8 cellular contexts compared by ENCODE assay signal in the genomic region with DNA sequence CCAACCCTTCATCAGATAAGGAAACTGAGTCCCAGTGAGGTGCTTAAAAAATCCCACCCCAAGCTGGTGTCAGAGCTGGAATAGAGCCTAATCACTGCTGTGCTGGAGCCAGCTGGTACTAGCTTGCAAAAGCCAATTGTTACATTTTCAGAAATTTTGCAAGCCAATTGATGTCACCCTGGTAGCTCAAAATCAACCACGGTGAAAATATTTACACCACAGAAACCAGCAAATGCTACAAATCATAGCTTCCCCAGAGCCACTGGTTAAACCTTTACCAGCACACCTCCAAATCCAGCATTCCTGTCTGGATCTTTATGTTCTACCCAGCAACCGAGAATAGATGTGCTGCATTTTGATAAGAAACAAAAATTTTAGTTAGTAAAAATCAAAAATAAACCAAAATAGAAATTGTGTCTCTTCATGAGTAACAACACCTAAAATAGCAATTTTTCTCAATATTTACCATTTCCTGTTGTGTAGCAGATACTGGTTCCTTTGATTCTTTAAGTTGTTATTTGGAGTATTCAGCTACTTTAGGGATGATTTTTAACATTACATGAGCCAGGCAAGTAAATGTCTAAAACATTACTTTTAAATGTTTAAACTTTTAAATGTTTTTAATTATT. TPM values are rescaled to one million over a fixed set of nuclear protein-coding genes. Genes with fewer than 3 reads are reported as not detected.
DNase-seq lines count a peak whose midpoint lies in the region; ATAC-seq and TF ChIP-seq lines count a peak whose summit lies in the region.

No MANE protein-coding gene starts in this region.

- peak; percentile 56 for ATAC-seq in GM21360 (IDR thresholded peaks at IDR 0.05; ENCODE audit: unreplicated experiment)
- ATAC-seq in HG03469 (IDR thresholded peaks at IDR 0.05; ENCODE audit: unreplicated experiment): peak; percentile 48

- peaks cover 0 to 4% of the 10 kb centered on the region in 2 donors for H3K36me3 ChIP-seq in muscle layer of duodenum (ENCODE audit: control insufficient read depth in 1 of 2, insufficient read depth in 2 of 2, low read length in 2 of 2)

- no peaks in the 10 kb centered on the region for H3K27me3 Mint-ChIP-seq in Calu3 (ENCODE audit: unreplicated experiment)
- H3K27me3 Mint-ChIP-seq in MCF 10A (ENCODE audit: insufficient read depth, unreplicated experiment): no peaks in the 10 kb centered on the region
- peaks cover 1% of the 10 kb centered on the region for H3K27me3 Mint-ChIP-seq in activated CD4-positive, alpha-beta T cell treated with anti-CD3 and anti-CD28 coated beads, Interleukin-2, amount 10 ng/mL, durations not matched to agents 24 days and 14 days

- H3K36me3 Mint-ChIP-seq in Calu3 (ENCODE audit: insufficient read depth, unreplicated experiment) (peaks cover 37% of the 10 kb centered on the region), MCF 10A (ENCODE audit: insufficient read depth, unreplicated experiment) (peaks cover 10% of the 10 kb centered on the region)
- no peaks in the 10 kb centered on the region for H3K36me3 Mint-ChIP-seq in activated CD4-positive, alpha-beta T cell treated with anti-CD3 and anti-CD28 coated beads, Interleukin-2, amount 10 ng/mL, durations not matched to agents 24 days and 14 days (ENCODE audit: low read depth)

- TF ChIP-seq CTCF in Calu3 (IDR thresholded peaks at IDR 0.05; ENCODE audit: unreplicated experiment) (no peak), MCF 10A (IDR thresholded peaks at IDR 0.05; ENCODE audit: unreplicated experiment) (no peak)

- BruUV-seq in Calu3 (replicated peaks; lab: Mats Ljungman, UMichigan) (TSS peak; percentile 64), MCF 10A (replicated peaks; lab: Mats Ljungman, UMichigan) (TSS peak; percentile 93)

- no peak overlapping the region for H3K4me3 ChIP-seq in muscle layer of duodenum (ENCODE audit: low read depth in 1 of 2, low read length in 2 of 2)

- CTCF ChIA-PET in Calu3 (lab: Charles Lee): interaction anchor here (0.6 to 1.9 kb wide), 11 partner anchors 8 to 325 kb away, joined by 3 to 9 read pairs (median 3); a partner anchor contains a TSS
- CTCF ChIA-PET in MCF 10A (lab: Yijun Ruan, JAX): interaction anchor here (0.5 to 2.3 kb wide), 8 partner anchors 9 to 325 kb away, joined by 3 to 15 read pairs (median 4); no protein-coding TSS in a partner anchor

- peak overlapping the region; percentile 74 for H3K27ac ChIP-seq in muscle layer of duodenum (ENCODE audit: low read length)

- intact Hi-C loops in Calu3 (cut with micrococcal nuclease; ENCODE audit: unreplicated experiment): no loop called here
- intact Hi-C loops in MCF 10A (cut with micrococcal nuclease): no loop called here
- intact Hi-C loops in activated CD4-positive, alpha-beta T cell treated with anti-CD3 and anti-CD28 coated beads, Interleukin-2, amount 10 ng/mL, durations not matched to agents 24 days and 14 days (cut with micrococcal nuclease): no loop called here

- H3K4me1 ChIP-seq in muscle layer of duodenum (ENCODE audit: control insufficient read depth in 1 of 2, insufficient read depth in 2 of 2, low read length in 2 of 2): peaks cover 6 to 9% of the 10 kb centered on the region in 2 donors

- H3K4me3 Mint-ChIP-seq in Calu3 (ENCODE audit: low read depth, unreplicated experiment): peak overlapping the region; percentile 52
- H3K4me3 Mint-ChIP-seq in MCF 10A (ENCODE audit: unreplicated experiment): peak overlapping the region; percentile 51
- no peak overlapping the region for H3K4me3 Mint-ChIP-seq in activated CD4-positive, alpha-beta T cell treated with anti-CD3 and anti-CD28 coated beads, Interleukin-2, amount 10 ng/mL, durations not matched to agents 24 days and 14 days

- POLR2A ChIA-PET in MCF 10A (lab: Yijun Ruan, JAX): interaction anchor here (0.7 to 3.9 kb wide), 13 partner anchors 9 to 529 kb away, joined by 3 to 39 read pairs (median 3); a partner anchor contains a TSS

- no peak for DNase-seq in Calu3
- no peak for DNase-seq in MCF 10A (ENCODE audit: unreplicated experiment)
- DNase-seq in SIG-M5 treated with dmso at 0.1 percent for 504 hours (lab: John Stamatoyannopoulos, UW; ENCODE audit: unreplicated experiment): no peak
- DNase-seq in NCI-H1092 treated with DMSO at 0.1 percent for 48 hours (lab: John Stamatoyannopoulos, UW): no peak
- DNase-seq in activated CD4-positive, alpha-beta T cell treated with anti-CD3 and anti-CD28 coated beads, Interleukin-2, amount 10 ng/mL, durations not matched to agents 24 days and 14 days: no peak

- H3K9me3 Mint-ChIP-seq in Calu3 (ENCODE audit: low read depth, unreplicated experiment) (no peaks in the 10 kb centered on the region), MCF 10A (ENCODE audit: unreplicated experiment) (no peaks in the 10 kb centered on the region)
- H3K9me3 Mint-ChIP-seq in activated CD4-positive, alpha-beta T cell treated with anti-CD3 and anti-CD28 coated beads, Interleukin-2, amount 10 ng/mL, durations not matched to agents 24 days and 14 days: no peaks in the 10 kb centered on the region

- H3K4me1 Mint-ChIP-seq in Calu3 (ENCODE audit: low read depth, unreplicated experiment) (peaks cover 48% of the 10 kb centered on the region), MCF 10A (ENCODE audit: insufficient read depth, unreplicated experiment) (peaks cover 8% of the 10 kb centered on the region)
- peaks cover 6% of the 10 kb centered on the region for H3K4me1 Mint-ChIP-seq in activated CD4-positive, alpha-beta T cell treated with anti-CD3 and anti-CD28 coated beads, Interleukin-2, amount 10 ng/mL, durations not matched to agents 24 days and 14 days

- H3K9me3 ChIP-seq in muscle layer of duodenum (ENCODE audit: control insufficient read depth in 1 of 2, low read length in 2 of 2): no peaks in the 10 kb centered on the region

- peak overlapping the region; percentile 79 for H3K27ac Mint-ChIP-seq in Calu3 (ENCODE audit: unreplicated experiment)
- peak overlapping the region; percentile 95 for H3K27ac Mint-ChIP-seq in MCF 10A (ENCODE audit: low read depth, unreplicated experiment)
- no peak overlapping the region for H3K27ac Mint-ChIP-seq in activated CD4-positive, alpha-beta T cell treated with anti-CD3 and anti-CD28 coated beads, Interleukin-2, amount 10 ng/mL, durations not matched to agents 24 days and 14 days

- H3K27me3 ChIP-seq in muscle layer of duodenum (ENCODE audit: low read depth, low read length): no peaks in the 10 kb centered on the region

RNA-seq across cellular contexts. Expression of a gene that starts 7.2 kb away (rescaled TPM):
- 13.9 and 18.3 TPM in 2 replicates for total RNA-seq in Calu3 (2022)
- 4.5 TPM in 2 replicates for total RNA-seq in MCF 10A (2022)
- total RNA-seq in activated CD4-positive, alpha-beta T cell treated with anti-CD3 and anti-CD28 coated beads, Interleukin-2, amount 10 ng/mL, durations not matched to agents 24 days and 14 days: 0.05 and 0.07 TPM in 2 replicates
